Comparison of ENCODE assay signal across 19 cellular contexts in genomic region chr3:112656045-112656444, GRCh38. TPM values are rescaled to one million over a fixed set of nuclear protein-coding genes. Genes with fewer than 3 reads are reported as not detected.
"Had no signal": no experiment of that assay in that cellular context is flagged by ENCODE, and none has a peak within 500 bp of the region (broad histone marks: within the 10 kb centered on the region; RNA-seq: fewer than 3 reads in every experiment).

No MANE protein-coding gene starts in this region.

- H3K27ac Mint-ChIP-seq: activated CD8-positive, alpha-beta T cell treated with anti-CD3 and anti-CD28 coated beads, Interleukin-2, amount 10 ng/mL, durations not matched to agents 7 days and 5 days; activated naive CD4-positive, alpha-beta T cell treated with anti-CD3 and anti-CD28 coated beads, Interleukin-2, amount 10 ng/mL, durations not matched to agents 7 days and 5 days; activated T-helper 1 cell treated with anti-CD3 and anti-CD28 coated beads, Interleukin-12 subunit alpha, Interleukin-12 subunit beta, Interleukin-2, Interleukin-4 antibody, amounts not matched to agents 30 ng/mL and 10 ng/mL and 1 ng/mL, durations not matched to agents 14 hours and 24 hours and 36 hours; nephron progenitor cell; stimulated activated naive CD8-positive, alpha-beta T cell treated with anti-CD3 and anti-CD28 coated beads, Interleukin-15, amount 100 ng/mL, for 72 hours; WTC11 had no signal

- H3K4me1 Mint-ChIP-seq: nephron progenitor cell; stimulated activated naive CD8-positive, alpha-beta T cell treated with anti-CD3 and anti-CD28 coated beads, Interleukin-15, amount 100 ng/mL, for 72 hours; WTC11 had no signal

- H3K27me3 ChIP-seq: adrenal gland, body of pancreas, esophagus muscularis mucosa, sigmoid colon, testis had no signal

- H3K36me3 ChIP-seq: adrenal gland, esophagus muscularis mucosa, sigmoid colon had no signal

- H3K9me3 ChIP-seq: adrenal gland, body of pancreas, esophagus muscularis mucosa, sigmoid colon, testis had no signal

- ATAC-seq: activated CD8-positive, alpha-beta T cell treated with anti-CD3 and anti-CD28 coated beads, Interleukin-2, amount 10 ng/mL, durations not matched to agents 7 days and 5 days; body of pancreas; left lobe of liver; stimulated activated naive CD8-positive, alpha-beta T cell treated with anti-CD3 and anti-CD28 coated beads, Interleukin-15, amount 100 ng/mL, for 72 hours; WTC11 had no signal

- H3K9me3 Mint-ChIP-seq: stimulated activated naive CD8-positive, alpha-beta T cell treated with anti-CD3 and anti-CD28 coated beads, Interleukin-15, amount 100 ng/mL, for 72 hours had no signal

- H3K27ac ChIP-seq: adrenal gland, body of pancreas, esophagus muscularis mucosa, testis had no signal

- H3K27me3 Mint-ChIP-seq: activated naive CD4-positive, alpha-beta T cell treated with anti-CD3 and anti-CD28 coated beads, Interleukin-2, amount 10 ng/mL, durations not matched to agents 7 days and 5 days; stimulated activated naive CD8-positive, alpha-beta T cell treated with anti-CD3 and anti-CD28 coated beads, Interleukin-15, amount 100 ng/mL, for 72 hours had no signal

- H3K36me3 Mint-ChIP-seq: activated naive CD4-positive, alpha-beta T cell treated with anti-CD3 and anti-CD28 coated beads, Interleukin-2, amount 10 ng/mL, durations not matched to agents 7 days and 5 days had no signal

- DNase-seq: activated CD4-positive, alpha-beta T cell treated with anti-CD3 and anti-CD28 coated beads for 48 hours; activated CD8-positive, alpha-beta memory T cell treated with anti-CD3 and anti-CD28 coated beads, Interleukin-2, amount 50 U/mL, for 48 hours; activated CD8-positive, alpha-beta T cell treated with anti-CD3 and anti-CD28 coated beads, Interleukin-2, amount 10 ng/mL, durations not matched to agents 7 days and 5 days; activated naive CD4-positive, alpha-beta T cell treated with anti-CD3 and anti-CD28 coated beads, Interleukin-2, amount 10 ng/mL, durations not matched to agents 7 days and 5 days; adrenal gland; body of pancreas; dermis blood vessel endothelial cell; foreskin melanocyte; islet precursor cell; mesendoderm; nephron progenitor cell; sigmoid colon; stimulated activated CD4-positive, alpha-beta T cell treated with anti-CD3 and anti-CD28 coated beads, Interleukin-4, amount 100 ng/mL, for 1 hour; stimulated activated naive CD8-positive, alpha-beta T cell treated with anti-CD3 and anti-CD28 coated beads, Interleukin-15, amount 100 ng/mL, for 72 hours; testis had no signal

- H3K4me3 Mint-ChIP-seq: activated CD8-positive, alpha-beta T cell treated with anti-CD3 and anti-CD28 coated beads, Interleukin-2, amount 10 ng/mL, durations not matched to agents 7 days and 5 days; activated naive CD4-positive, alpha-beta T cell treated with anti-CD3 and anti-CD28 coated beads, Interleukin-2, amount 10 ng/mL, durations not matched to agents 7 days and 5 days; activated T-helper 1 cell treated with anti-CD3 and anti-CD28 coated beads, Interleukin-12 subunit alpha, Interleukin-12 subunit beta, Interleukin-2, Interleukin-4 antibody, amounts not matched to agents 30 ng/mL and 10 ng/mL and 1 ng/mL, durations not matched to agents 14 hours and 24 hours and 36 hours; nephron progenitor cell; stimulated activated naive CD8-positive, alpha-beta T cell treated with anti-CD3 and anti-CD28 coated beads, Interleukin-15, amount 100 ng/mL, for 72 hours; WTC11 had no signal

- H3K4me3 ChIP-seq: adrenal gland, body of pancreas, esophagus muscularis mucosa, sigmoid colon, testis had no signal

- H3K4me1 ChIP-seq: adrenal gland, body of pancreas, testis had no signal

RNA-seq across cellular contexts. Expression of gene CCDC80, which starts 15.1 kb away (rescaled TPM):
- total RNA-seq: activated CD8-positive, alpha-beta T cell treated with anti-CD3 and anti-CD28 coated beads, Interleukin-2, amount 10 ng/mL, durations not matched to agents 7 days and 5 days had no signal
